ENCODE assay signal across 8 cellular contexts in genomic region chr11:86176165-86176884, GRCh38.
DNase-seq lines count a peak whose midpoint lies in the region; ATAC-seq and TF ChIP-seq lines count a peak whose summit lies in the region.

No MANE protein-coding gene starts in this region.

- intact Hi-C loops in left colon (cut with DNase I, micrococcal nuclease) = no loop called here

- H3K9me3 ChIP-seq in CD8-positive, alpha-beta memory T cell (ENCODE audit: low read length) = no peaks in the 10 kb centered on the region

- no peaks in the 10 kb centered on the region for H3K36me3 Mint-ChIP-seq in CD8-positive, alpha-beta memory T cell

- H3K27me3 Mint-ChIP-seq in CD8-positive, alpha-beta memory T cell = peaks cover 2 to 7% of the 10 kb centered on the region in 2 donors

- no peak overlapping the region for H3K4me3 ChIP-seq in CD8-positive, alpha-beta memory T cell (ENCODE audit: low read length)

- CTCF ChIA-PET in CD8-positive, alpha-beta memory T cell (lab: Charles Lee) = no interaction called here
- CTCF ChIA-PET in HEK293T (lab: Yijun Ruan, JAX) = no interaction called here

- H3K27ac Mint-ChIP-seq in CD8-positive, alpha-beta memory T cell = peak overlapping the region in 2 of 8 donors; percentile 5 to 26

- peak; percentile 52 for ATAC-seq in HG02571 (IDR thresholded peaks at IDR 0.05; ENCODE audit: unreplicated experiment)
- ATAC-seq in left colon = no peak

- POLR2A ChIA-PET in CD8-positive, alpha-beta memory T cell (lab: Charles Lee) = interaction anchor here (0.6 kb wide), 1 partner anchor 9 kb away, joined by 4 read pairs; no protein-coding TSS in a partner anchor
- POLR2A ChIA-PET in HEK293T (lab: Yijun Ruan, JAX) = no interaction called here

- H3K4me1 ChIP-seq in CD8-positive, alpha-beta memory T cell (ENCODE audit: insufficient read depth, low read length) = no peaks in the 10 kb centered on the region

- H3K4me3 Mint-ChIP-seq in CD8-positive, alpha-beta memory T cell = no peak overlapping the region

- no peaks in the 10 kb centered on the region for H3K36me3 ChIP-seq in CD8-positive, alpha-beta memory T cell (ENCODE audit: insufficient read depth, low read length)

- no peaks in the 10 kb centered on the region for H3K27me3 ChIP-seq in CD8-positive, alpha-beta memory T cell (ENCODE audit: insufficient read depth, low read length, poor library complexity, severe bottlenecking)

- peak overlapping the region; percentile 62 for H3K27ac ChIP-seq in CD8-positive, alpha-beta memory T cell (ENCODE audit: low read depth, low read length)

- H3K4me1 Mint-ChIP-seq in CD8-positive, alpha-beta memory T cell = peaks cover 5 to 10% (median 7%) of the 10 kb centered on the region in 3 donors

- H3K9me3 Mint-ChIP-seq in CD8-positive, alpha-beta memory T cell = no peaks in the 10 kb centered on the region

- DNase-seq in CD8-positive, alpha-beta memory T cell = no peak
- DNase-seq in T-helper 22 cell (ENCODE audit: low read depth) (peak; percentile 13), iris pigment epithelial cell (ENCODE audit: low read depth) (peak; percentile 70), NCI-H1694 (lab: John Stamatoyannopoulos, UW) (no peak), HEK293T (ENCODE audit: extremely low spot score) (no peak), C1 segment of cervical spinal cord (lab: John Stamatoyannopoulos, UW) (no peak), left colon (no peak)

TF ChIP-seq in HEK293T, 16 proteins besides CTCF, POLR2A, EP300 and RAD21:
- TF ChIP-seq SUZ12 (IDR thresholded peaks at IDR 0.05) (no peak), FOXM1 (IDR thresholded peaks at IDR 0.05; ENCODE audit: borderline replicate concordance) (no peak)

Comparison
In these comparisons a context has a peak if more than half of its experiments do, and no peak if none do; other contexts are left out.
1. DNase-seq: peak in T-helper 22 cell (single experiment) and iris pigment epithelial cell (single experiment); none in CD8-positive, alpha-beta memory T cell (0 of 5), NCI-H1694 (single experiment), HEK293T (single experiment), C1 segment of cervical spinal cord (0 of 14) and left colon (0 of 2).